Comparison of ENCODE assay signal across 28 cellular contexts in genomic region chr6:4510906-4511625, GRCh38.
"Had no signal": no experiment of that assay in that cellular context is flagged by ENCODE, and none has a peak within 500 bp of the region (broad histone marks: within the 10 kb centered on the region; RNA-seq: fewer than 3 reads in every experiment).

No MANE protein-coding gene starts in this region.

- H3K4me3 Mint-ChIP-seq: activated CD8-positive, alpha-beta T cell treated with anti-CD3 and anti-CD28 coated beads, Interleukin-2, amount 10 ng/mL, durations not matched to agents 7 days and 5 days; activated naive CD8-positive, alpha-beta T cell; activated T-cell treated with anti-CD3 and anti-CD28 coated beads, Interleukin-2, amount 50 U/mL, for 24 hours; activated T-helper 1 cell treated with anti-CD3 and anti-CD28 coated beads, Interleukin-12 subunit alpha, Interleukin-12 subunit beta, Interleukin-2, Interleukin-4 antibody, amounts not matched to agents 30 ng/mL and 10 ng/mL and 1 ng/mL, durations not matched to agents 14 hours and 24 hours and 36 hours; brain; T-helper 1 cell treated with Interleukin-12 subunit alpha and Interleukin-12 subunit beta and Interleukin-4 antibody, amounts not matched to agents 30 μg/mL and 1 μg/mL, for 36 hours; WTC11 had no signal

- H3K27me3 ChIP-seq: cardiac muscle cell, SJSA1 had no signal

- H3K27ac ChIP-seq: cardiac muscle cell, RWPE1, SJSA1 had no signal

- H3K36me3 ChIP-seq: cardiac muscle cell, SJSA1 had no signal

- DNase-seq: activated CD4-positive, alpha-beta T cell treated with anti-CD3 and anti-CD28 coated beads for 48 hours; activated CD4-positive, alpha-beta T cell treated with anti-CD3 and anti-CD28 coated beads, Interleukin-2, amount 50 U/mL, for 4 hours; activated CD4-positive, CD25-positive, alpha-beta regulatory T cell treated with anti-CD3 and anti-CD28 coated beads, Interleukin-2, amount 50 U/mL, for 72 hours; activated CD8-positive, alpha-beta memory T cell treated with anti-CD3 and anti-CD28 coated beads, Interleukin-2, amount 50 U/mL, for 48 hours; activated CD8-positive, alpha-beta T cell treated with anti-CD3 and anti-CD28 coated beads, Interleukin-2, amount 10 ng/mL, durations not matched to agents 7 days and 5 days; activated effector memory CD4-positive, alpha-beta T cell treated with Interleukin-2 at 50 U/mL for 16 hours; activated naive CD4-positive, alpha-beta T cell; activated T-cell treated with anti-CD3 and anti-CD28 coated beads, Interleukin-2, amount 50 U/mL, for 24 hours; IMR-90; KG1; MV-4-11; NCI-H1092 treated with DMSO at 0.1 percent for 48 hours; NCI-H1417 treated with DMSO at 0.1 percent for 48 hours; NCI-H1694 treated with DMSO at 0.1 percent for 48 hours; NCI-H2029 treated with DMSO at 0.1 percent for 48 hours; NCI-H510A treated with DMSO at 0.1 percent for 48 hours; NCI-H69; Right ventricle myocardium superior; T-helper 9 cell had no signal

- FAIRE-seq: astrocyte had no signal

- H3K9me3 Mint-ChIP-seq: activated T-cell treated with anti-CD3 and anti-CD28 coated beads, Interleukin-2, amount 50 U/mL, for 24 hours; activated T-helper 1 cell treated with anti-CD3 and anti-CD28 coated beads, Interleukin-12 subunit alpha, Interleukin-12 subunit beta, Interleukin-2, Interleukin-4 antibody, amounts not matched to agents 30 ng/mL and 10 ng/mL and 1 ng/mL, durations not matched to agents 14 hours and 24 hours and 36 hours; brain; T-helper 1 cell treated with Interleukin-12 subunit alpha and Interleukin-12 subunit beta and Interleukin-4 antibody, amounts not matched to agents 30 μg/mL and 1 μg/mL, for 36 hours had no signal

- H3K4me3 ChIP-seq: cardiac muscle cell, SJSA1 had no signal

- H3K36me3 Mint-ChIP-seq: activated naive CD8-positive, alpha-beta T cell; brain had no signal

- H3K4me1 ChIP-seq: SJSA1 had no signal

- H3K27ac Mint-ChIP-seq: activated CD8-positive, alpha-beta T cell treated with anti-CD3 and anti-CD28 coated beads, Interleukin-2, amount 10 ng/mL, durations not matched to agents 7 days and 5 days; activated naive CD8-positive, alpha-beta T cell; activated T-cell treated with anti-CD3 and anti-CD28 coated beads, Interleukin-2, amount 50 U/mL, for 24 hours; activated T-helper 1 cell treated with anti-CD3 and anti-CD28 coated beads, Interleukin-12 subunit alpha, Interleukin-12 subunit beta, Interleukin-2, Interleukin-4 antibody, amounts not matched to agents 30 ng/mL and 10 ng/mL and 1 ng/mL, durations not matched to agents 14 hours and 24 hours and 36 hours; brain; T-helper 1 cell treated with Interleukin-12 subunit alpha and Interleukin-12 subunit beta and Interleukin-4 antibody, amounts not matched to agents 30 μg/mL and 1 μg/mL, for 36 hours; WTC11 had no signal
